In the genomic region with DNA sequence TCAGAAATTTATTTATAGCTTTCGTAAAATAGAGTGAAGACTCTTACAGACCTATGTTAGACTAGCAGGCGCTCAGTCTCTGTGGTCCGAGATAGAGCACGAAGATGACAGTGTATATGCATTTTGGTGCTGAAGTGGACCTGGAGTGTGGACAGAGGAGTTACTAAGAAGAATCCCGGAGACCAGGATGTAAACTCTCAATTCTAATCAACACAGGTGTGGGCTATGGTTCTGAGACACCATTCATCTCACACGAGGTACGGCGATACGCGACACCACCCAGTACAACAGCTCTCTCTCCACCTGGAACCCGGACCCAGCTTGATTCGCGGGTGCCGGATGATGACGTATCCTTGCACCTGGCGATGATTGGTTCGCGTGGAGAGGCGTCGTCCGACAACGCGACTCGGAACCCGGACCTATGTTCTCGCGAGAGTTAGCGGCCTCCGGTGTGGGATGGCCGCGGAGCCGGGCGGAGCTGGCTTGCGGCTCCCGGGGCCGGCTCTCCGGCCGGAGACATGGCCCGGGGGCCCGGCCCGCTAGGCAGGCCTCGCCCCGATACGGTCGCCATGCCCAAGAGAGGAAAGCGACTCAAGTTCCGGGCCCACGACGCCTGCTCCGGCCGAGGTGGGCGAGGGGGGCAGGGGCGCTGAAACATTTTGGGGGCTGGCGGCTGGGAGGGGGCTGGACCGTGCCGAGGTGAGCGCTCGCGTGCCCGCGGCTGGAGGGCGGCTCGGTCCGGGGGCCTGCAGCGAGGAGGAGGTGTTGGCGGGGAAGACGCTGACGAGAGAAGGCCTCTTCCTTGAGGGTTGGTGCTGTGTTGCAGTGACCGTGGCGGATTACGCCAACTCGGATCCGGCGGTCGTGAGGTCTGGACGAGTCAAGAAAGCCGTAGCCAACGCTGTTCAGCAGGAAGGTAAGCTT, we compare ENCODE assay signal across 1 cellular context.
TF ChIP-seq lines count a peak whose summit lies in the region.

A gene with protein sequence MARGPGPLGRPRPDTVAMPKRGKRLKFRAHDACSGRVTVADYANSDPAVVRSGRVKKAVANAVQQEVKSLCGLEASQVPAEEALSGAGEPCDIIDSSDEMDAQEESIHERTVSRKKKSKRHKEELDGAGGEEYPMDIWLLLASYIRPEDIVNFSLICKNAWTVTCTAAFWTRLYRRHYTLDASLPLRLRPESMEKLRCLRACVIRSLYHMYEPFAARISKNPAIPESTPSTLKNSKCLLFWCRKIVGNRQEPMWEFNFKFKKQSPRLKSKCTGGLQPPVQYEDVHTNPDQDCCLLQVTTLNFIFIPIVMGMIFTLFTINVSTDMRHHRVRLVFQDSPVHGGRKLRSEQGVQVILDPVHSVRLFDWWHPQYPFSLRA (plus strand): TSS at position 427 of the 924 bp plus-strand sequence. CDS start 92 bp downstream, at position 519.

TF ChIP-seq in K562, 482 proteins besides CTCF, POLR2A, EP300 and RAD21 (continued from another document and continues in another):
- TF ChIP-seq, protein P1, sequence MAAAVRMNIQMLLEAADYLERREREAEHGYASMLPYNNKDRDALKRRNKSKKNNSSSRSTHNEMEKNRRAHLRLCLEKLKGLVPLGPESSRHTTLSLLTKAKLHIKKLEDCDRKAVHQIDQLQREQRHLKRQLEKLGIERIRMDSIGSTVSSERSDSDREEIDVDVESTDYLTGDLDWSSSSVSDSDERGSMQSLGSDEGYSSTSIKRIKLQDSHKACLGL (CRISPR knock-in tag; IDR thresholded peaks at IDR 0.05; ENCODE audit: borderline replicate concordance, poor library complexity, severe bottlenecking), result peak; percentile 55
- no peak for TF ChIP-seq ZC3H8 (IDR thresholded peaks at IDR 0.05)
- no peak for TF ChIP-seq SAFB (IDR thresholded peaks at IDR 0.05; ENCODE audit: borderline replicate concordance, low read depth, low read length)
- no peak for TF ChIP-seq ZNF695 (CRISPR knock-in tag; IDR thresholded peaks at IDR 0.05)
- no peak for TF ChIP-seq ZNF124 (CRISPR knock-in tag; IDR thresholded peaks at IDR 0.05)
- no peak for TF ChIP-seq ZNF174 (CRISPR knock-in tag; IDR thresholded peaks at IDR 0.05)
- peak; percentile 64 for TF ChIP-seq NFIC (IDR thresholded peaks at IDR 0.05)
- TF ChIP-seq NR2F6 (CRISPR knock-in tag; IDR thresholded peaks at IDR 0.05), result no peak
- no peak for TF ChIP-seq CHD1 (IDR thresholded peaks at IDR 0.05; ENCODE audit: low read length)
- TF ChIP-seq SMARCC2 (IDR thresholded peaks at IDR 0.05; ENCODE audit: low read depth), result no peak
- no peak for TF ChIP-seq CBX2 (IDR thresholded peaks at IDR 0.05; ENCODE audit: insufficient read depth, low read length, poor library complexity, severe bottlenecking)
- TF ChIP-seq ZBTB17 (CRISPR knock-in tag; IDR thresholded peaks at IDR 0.05), result no peak
- TF ChIP-seq HOXB6 (CRISPR knock-in tag; IDR thresholded peaks at IDR 0.05; ENCODE audit: borderline replicate concordance), result no peak
- 0 out of 2 replicates have a peak, but pooled peaks have one; percentile 52 for TF ChIP-seq ZNF584 (CRISPR knock-in tag; IDR thresholded peaks at IDR 0.05; ENCODE audit: low read depth)
- no peak for TF ChIP-seq ZNF408 (CRISPR knock-in tag; IDR thresholded peaks at IDR 0.05; ENCODE audit: low read depth)
- TF ChIP-seq HMGN3 (IDR thresholded peaks at IDR 0.05; ENCODE audit: borderline replicate concordance, extremely low read depth, insufficient read length, low read depth, low read length), result peak; percentile 54
- no peak for TF ChIP-seq HNRNPUL1 (IDR thresholded peaks at IDR 0.05; ENCODE audit: low read length)
- TF ChIP-seq ZNF239 (CRISPR knock-in tag; IDR thresholded peaks at IDR 0.05), result no peak
- TF ChIP-seq TRIM24 (IDR thresholded peaks at IDR 0.05), result no peak
- TF ChIP-seq ZNF133 (CRISPR knock-in tag; IDR thresholded peaks at IDR 0.05), result no peak
- TF ChIP-seq DPF2 (IDR thresholded peaks at IDR 0.05), result no peak
- no peak for TF ChIP-seq GATAD2B (IDR thresholded peaks at IDR 0.05; ENCODE audit: borderline replicate concordance)
- no peak; the same call in none of the 2 replicates for TF ChIP-seq MXI1 (IDR thresholded peaks at IDR 0.05; ENCODE audit: low read depth, low read length)
- TF ChIP-seq ZNF507 (tag; conservative IDR thresholded peaks at IDR 0.05), result no peak
- TF ChIP-seq ZNF23 (CRISPR knock-in tag; IDR thresholded peaks at IDR 0.05), result no peak
- no peak for TF ChIP-seq ZNF217 (CRISPR knock-in tag; IDR thresholded peaks at IDR 0.05)
- TF ChIP-seq ADNP (tag; IDR thresholded peaks at IDR 0.05), result peak; percentile 63; the same call in 1 of the 2 replicates
- TF ChIP-seq FOXA1 (IDR thresholded peaks at IDR 0.05; ENCODE audit: borderline replicate concordance), result no peak
- TF ChIP-seq, protein P2, sequence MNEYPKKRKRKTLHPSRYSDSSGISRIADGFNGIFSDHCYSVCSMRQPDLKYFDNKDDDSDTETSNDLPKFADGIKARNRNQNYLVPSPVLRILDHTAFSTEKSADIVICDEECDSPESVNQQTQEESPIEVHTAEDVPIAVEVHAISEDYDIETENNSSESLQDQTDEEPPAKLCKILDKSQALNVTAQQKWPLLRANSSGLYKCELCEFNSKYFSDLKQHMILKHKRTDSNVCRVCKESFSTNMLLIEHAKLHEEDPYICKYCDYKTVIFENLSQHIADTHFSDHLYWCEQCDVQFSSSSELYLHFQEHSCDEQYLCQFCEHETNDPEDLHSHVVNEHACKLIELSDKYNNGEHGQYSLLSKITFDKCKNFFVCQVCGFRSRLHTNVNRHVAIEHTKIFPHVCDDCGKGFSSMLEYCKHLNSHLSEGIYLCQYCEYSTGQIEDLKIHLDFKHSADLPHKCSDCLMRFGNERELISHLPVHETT (CRISPR knock-in tag; conservative IDR thresholded peaks at IDR 0.05 in 1 of 2, IDR thresholded peaks at IDR 0.05 in 1 of 2), result peak in 1 of 2 experiments; percentile 92; a peak in 2 of 4 replicates
- no peak for TF ChIP-seq TOE1 (IDR thresholded peaks at IDR 0.05; ENCODE audit: borderline replicate concordance)
- no peak for TF ChIP-seq TOE1 (CRISPR knock-in tag; IDR thresholded peaks at IDR 0.05; ENCODE audit: borderline replicate concordance, low read depth)
- TF ChIP-seq FOXK2 (conservative IDR thresholded peaks at IDR 0.05 in 1 of 2, IDR thresholded peaks at IDR 0.05 in 1 of 2; ENCODE audit: low read depth in 2 of 2), result peak; percentile 92 to 94
- peak; percentile 98 for TF ChIP-seq POLR2AphosphoS5 (IDR thresholded peaks at IDR 0.05; ENCODE audit: control insufficient read depth, insufficient read depth, low read depth, low read length)
- no peak for TF ChIP-seq FOXJ3 (CRISPR knock-in tag; IDR thresholded peaks at IDR 0.05)
- TF ChIP-seq, protein P3, sequence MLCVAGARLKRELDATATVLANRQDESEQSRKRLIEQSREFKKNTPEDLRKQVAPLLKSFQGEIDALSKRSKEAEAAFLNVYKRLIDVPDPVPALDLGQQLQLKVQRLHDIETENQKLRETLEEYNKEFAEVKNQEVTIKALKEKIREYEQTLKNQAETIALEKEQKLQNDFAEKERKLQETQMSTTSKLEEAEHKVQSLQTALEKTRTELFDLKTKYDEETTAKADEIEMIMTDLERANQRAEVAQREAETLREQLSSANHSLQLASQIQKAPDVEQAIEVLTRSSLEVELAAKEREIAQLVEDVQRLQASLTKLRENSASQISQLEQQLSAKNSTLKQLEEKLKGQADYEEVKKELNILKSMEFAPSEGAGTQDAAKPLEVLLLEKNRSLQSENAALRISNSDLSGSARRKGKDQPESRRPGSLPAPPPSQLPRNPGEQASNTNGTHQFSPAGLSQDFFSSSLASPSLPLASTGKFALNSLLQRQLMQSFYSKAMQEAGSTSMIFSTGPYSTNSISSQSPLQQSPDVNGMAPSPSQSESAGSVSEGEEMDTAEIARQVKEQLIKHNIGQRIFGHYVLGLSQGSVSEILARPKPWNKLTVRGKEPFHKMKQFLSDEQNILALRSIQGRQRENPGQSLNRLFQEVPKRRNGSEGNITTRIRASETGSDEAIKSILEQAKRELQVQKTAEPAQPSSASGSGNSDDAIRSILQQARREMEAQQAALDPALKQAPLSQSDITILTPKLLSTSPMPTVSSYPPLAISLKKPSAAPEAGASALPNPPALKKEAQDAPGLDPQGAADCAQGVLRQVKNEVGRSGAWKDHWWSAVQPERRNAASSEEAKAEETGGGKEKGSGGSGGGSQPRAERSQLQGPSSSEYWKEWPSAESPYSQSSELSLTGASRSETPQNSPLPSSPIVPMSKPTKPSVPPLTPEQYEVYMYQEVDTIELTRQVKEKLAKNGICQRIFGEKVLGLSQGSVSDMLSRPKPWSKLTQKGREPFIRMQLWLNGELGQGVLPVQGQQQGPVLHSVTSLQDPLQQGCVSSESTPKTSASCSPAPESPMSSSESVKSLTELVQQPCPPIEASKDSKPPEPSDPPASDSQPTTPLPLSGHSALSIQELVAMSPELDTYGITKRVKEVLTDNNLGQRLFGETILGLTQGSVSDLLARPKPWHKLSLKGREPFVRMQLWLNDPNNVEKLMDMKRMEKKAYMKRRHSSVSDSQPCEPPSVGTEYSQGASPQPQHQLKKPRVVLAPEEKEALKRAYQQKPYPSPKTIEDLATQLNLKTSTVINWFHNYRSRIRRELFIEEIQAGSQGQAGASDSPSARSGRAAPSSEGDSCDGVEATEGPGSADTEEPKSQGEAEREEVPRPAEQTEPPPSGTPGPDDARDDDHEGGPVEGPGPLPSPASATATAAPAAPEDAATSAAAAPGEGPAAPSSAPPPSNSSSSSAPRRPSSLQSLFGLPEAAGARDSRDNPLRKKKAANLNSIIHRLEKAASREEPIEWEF (CRISPR knock-in tag; IDR thresholded peaks at IDR 0.05), result no peak
- peak; percentile 25 for TF ChIP-seq SETDB1 (IDR thresholded peaks at IDR 0.05; ENCODE audit: low read length)
- TF ChIP-seq RHOXF2B (CRISPR knock-in tag; conservative IDR thresholded peaks at IDR 0.05), result no peak
- TF ChIP-seq GABPB1 (CRISPR knock-in tag; IDR thresholded peaks at IDR 0.05), result peak; percentile 63
- TF ChIP-seq RAD51 (IDR thresholded peaks at IDR 0.05; ENCODE audit: borderline replicate concordance, low read depth), result no peak
- TF ChIP-seq CTBP1 (IDR thresholded peaks at IDR 0.05; ENCODE audit: borderline replicate concordance), result peak; percentile 44; the same call in 1 of the 2 replicates
- TF ChIP-seq CEBPG (CRISPR knock-in tag; IDR thresholded peaks at IDR 0.05), result peak; percentile 34; the same call in 1 of the 2 replicates
- peak in 1 of 2 experiments; percentile 47; a peak in 1 of 4 replicates for TF ChIP-seq CEBPG (tag; conservative IDR thresholded peaks at IDR 0.05 in 1 of 2, IDR thresholded peaks at IDR 0.05 in 1 of 2)
- no peak for TF ChIP-seq TCF7 (IDR thresholded peaks at IDR 0.05; ENCODE audit: borderline replicate concordance)
- TF ChIP-seq, protein P4, sequence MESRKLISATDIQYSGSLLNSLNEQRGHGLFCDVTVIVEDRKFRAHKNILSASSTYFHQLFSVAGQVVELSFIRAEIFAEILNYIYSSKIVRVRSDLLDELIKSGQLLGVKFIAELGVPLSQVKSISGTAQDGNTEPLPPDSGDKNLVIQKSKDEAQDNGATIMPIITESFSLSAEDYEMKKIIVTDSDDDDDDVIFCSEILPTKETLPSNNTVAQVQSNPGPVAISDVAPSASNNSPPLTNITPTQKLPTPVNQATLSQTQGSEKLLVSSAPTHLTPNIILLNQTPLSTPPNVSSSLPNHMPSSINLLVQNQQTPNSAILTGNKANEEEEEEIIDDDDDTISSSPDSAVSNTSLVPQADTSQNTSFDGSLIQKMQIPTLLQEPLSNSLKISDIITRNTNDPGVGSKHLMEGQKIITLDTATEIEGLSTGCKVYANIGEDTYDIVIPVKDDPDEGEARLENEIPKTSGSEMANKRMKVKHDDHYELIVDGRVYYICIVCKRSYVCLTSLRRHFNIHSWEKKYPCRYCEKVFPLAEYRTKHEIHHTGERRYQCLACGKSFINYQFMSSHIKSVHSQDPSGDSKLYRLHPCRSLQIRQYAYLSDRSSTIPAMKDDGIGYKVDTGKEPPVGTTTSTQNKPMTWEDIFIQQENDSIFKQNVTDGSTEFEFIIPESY (CRISPR knock-in tag; IDR thresholded peaks at IDR 0.05), result no peak
- TF ChIP-seq, protein P5, sequence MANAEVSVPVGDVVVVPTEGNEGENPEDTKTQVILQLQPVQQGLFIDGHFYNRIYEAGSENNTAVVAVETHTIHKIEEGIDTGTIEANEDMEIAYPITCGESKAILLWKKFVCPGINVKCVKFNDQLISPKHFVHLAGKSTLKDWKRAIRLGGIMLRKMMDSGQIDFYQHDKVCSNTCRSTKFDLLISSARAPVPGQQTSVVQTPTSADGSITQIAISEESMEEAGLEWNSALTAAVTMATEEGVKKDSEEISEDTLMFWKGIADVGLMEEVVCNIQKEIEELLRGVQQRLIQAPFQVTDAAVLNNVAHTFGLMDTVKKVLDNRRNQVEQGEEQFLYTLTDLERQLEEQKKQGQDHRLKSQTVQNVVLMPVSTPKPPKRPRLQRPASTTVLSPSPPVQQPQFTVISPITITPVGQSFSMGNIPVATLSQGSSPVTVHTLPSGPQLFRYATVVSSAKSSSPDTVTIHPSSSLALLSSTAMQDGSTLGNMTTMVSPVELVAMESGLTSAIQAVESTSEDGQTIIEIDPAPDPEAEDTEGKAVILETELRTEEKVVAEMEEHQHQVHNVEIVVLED (CRISPR knock-in tag; IDR thresholded peaks at IDR 0.05), result no peak; the same call in 1 of the 2 replicates
- TF ChIP-seq IRF2 (CRISPR knock-in tag; IDR thresholded peaks at IDR 0.05), result no peak
- peak; percentile 81; the same call in 1 of the 2 replicates for TF ChIP-seq HDAC2 (IDR thresholded peaks at IDR 0.05)
- TF ChIP-seq RB1 (IDR thresholded peaks at IDR 0.05; ENCODE audit: low read depth), result peak; percentile 60; the same call in 1 of the 2 replicates
- no peak for TF ChIP-seq ZNF699 (CRISPR knock-in tag; IDR thresholded peaks at IDR 0.05; ENCODE audit: insufficient replicate concordance)
- TF ChIP-seq ZNF253 (CRISPR knock-in tag; conservative IDR thresholded peaks at IDR 0.05), result no peak
- no peak for TF ChIP-seq SAFB2 (IDR thresholded peaks at IDR 0.05; ENCODE audit: borderline replicate concordance, low read depth, low read length, severe bottlenecking)
- TF ChIP-seq, protein P6, sequence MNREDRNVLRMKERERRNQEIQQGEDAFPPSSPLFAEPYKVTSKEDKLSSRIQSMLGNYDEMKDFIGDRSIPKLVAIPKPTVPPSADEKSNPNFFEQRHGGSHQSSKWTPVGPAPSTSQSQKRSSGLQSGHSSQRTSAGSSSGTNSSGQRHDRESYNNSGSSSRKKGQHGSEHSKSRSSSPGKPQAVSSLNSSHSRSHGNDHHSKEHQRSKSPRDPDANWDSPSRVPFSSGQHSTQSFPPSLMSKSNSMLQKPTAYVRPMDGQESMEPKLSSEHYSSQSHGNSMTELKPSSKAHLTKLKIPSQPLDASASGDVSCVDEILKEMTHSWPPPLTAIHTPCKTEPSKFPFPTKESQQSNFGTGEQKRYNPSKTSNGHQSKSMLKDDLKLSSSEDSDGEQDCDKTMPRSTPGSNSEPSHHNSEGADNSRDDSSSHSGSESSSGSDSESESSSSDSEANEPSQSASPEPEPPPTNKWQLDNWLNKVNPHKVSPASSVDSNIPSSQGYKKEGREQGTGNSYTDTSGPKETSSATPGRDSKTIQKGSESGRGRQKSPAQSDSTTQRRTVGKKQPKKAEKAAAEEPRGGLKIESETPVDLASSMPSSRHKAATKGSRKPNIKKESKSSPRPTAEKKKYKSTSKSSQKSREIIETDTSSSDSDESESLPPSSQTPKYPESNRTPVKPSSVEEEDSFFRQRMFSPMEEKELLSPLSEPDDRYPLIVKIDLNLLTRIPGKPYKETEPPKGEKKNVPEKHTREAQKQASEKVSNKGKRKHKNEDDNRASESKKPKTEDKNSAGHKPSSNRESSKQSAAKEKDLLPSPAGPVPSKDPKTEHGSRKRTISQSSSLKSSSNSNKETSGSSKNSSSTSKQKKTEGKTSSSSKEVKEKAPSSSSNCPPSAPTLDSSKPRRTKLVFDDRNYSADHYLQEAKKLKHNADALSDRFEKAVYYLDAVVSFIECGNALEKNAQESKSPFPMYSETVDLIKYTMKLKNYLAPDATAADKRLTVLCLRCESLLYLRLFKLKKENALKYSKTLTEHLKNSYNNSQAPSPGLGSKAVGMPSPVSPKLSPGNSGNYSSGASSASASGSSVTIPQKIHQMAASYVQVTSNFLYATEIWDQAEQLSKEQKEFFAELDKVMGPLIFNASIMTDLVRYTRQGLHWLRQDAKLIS (CRISPR knock-in tag; IDR thresholded peaks at IDR 0.05), result peak; percentile 62
